Comparison of ENCODE assay signal across 9 cellular contexts in the genomic region with DNA sequence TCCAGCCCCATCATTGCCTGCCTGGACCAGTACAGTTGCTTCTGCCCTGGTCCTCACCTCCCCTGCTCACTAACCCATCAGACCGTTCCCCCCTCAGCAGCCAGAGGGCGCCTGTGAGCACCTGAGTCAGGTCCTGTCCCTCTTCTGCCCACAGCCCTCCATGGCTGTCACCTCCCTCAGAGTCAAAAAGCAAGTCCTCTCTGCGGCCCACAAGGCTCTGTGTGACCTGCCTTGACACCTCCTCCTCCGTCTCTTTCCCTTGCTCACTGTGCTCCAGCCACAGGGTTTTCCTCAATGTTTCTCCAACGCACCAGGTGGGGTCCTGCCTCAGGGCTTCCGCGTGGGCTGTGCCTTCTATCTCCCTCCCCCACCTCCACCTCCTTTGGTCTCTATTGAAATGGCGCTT. TPM values are rescaled to one million over a fixed set of nuclear protein-coding genes. Genes with fewer than 3 reads are reported as not detected.
DNase-seq lines count a peak whose midpoint lies in the region; ATAC-seq and TF ChIP-seq lines count a peak whose summit lies in the region.
"Had no signal": no experiment of that assay in that cellular context is flagged by ENCODE, and none has a peak within 500 bp of the region (broad histone marks: within the 10 kb centered on the region; RNA-seq: fewer than 3 reads in every experiment).

No MANE protein-coding gene starts in this region.

- H3K4me3 Mint-ChIP-seq in Caco-2 (ENCODE audit: unreplicated experiment): no peak overlapping the region

- CTCF ChIA-PET in Caco-2 (lab: Charles Lee): no interaction called here

- no peaks in the 10 kb centered on the region for H3K4me1 Mint-ChIP-seq in Caco-2 (ENCODE audit: low read depth, unreplicated experiment)

- H3K27ac Mint-ChIP-seq in Caco-2 (ENCODE audit: unreplicated experiment): no peak overlapping the region

- intact Hi-C loops in Caco-2 (cut with micrococcal nuclease; ENCODE audit: unreplicated experiment): no loop called here

- H3K79me2 ChIP-seq in osteoblast (ENCODE audit: insufficient read depth, low read length): no peaks in the 10 kb centered on the region

- H3K4me3 ChIP-seq in Caco-2 (ENCODE audit: low read depth, low read length): no peak overlapping the region
- H3K4me3 ChIP-seq in epithelial cell of esophagus (ENCODE audit: low read length): no peak overlapping the region
- H3K4me3 ChIP-seq in osteoblast (ENCODE audit: insufficient read depth, low read length): no peak overlapping the region

- H3K4me1 ChIP-seq in Caco-2: no peaks in the 10 kb centered on the region
- H3K4me1 ChIP-seq in osteoblast (ENCODE audit: insufficient read depth, low read length): no peaks in the 10 kb centered on the region

- H3K27me3 ChIP-seq in Caco-2 (replicated peaks; ENCODE audit: control insufficient read depth, insufficient read depth, low read length) (no peaks in the 10 kb centered on the region), osteoblast (ENCODE audit: insufficient read depth, low read length) (peaks cover 4% of the 10 kb centered on the region)

- H3K27ac ChIP-seq in osteoblast (ENCODE audit: low read depth, low read length): no peak overlapping the region

- POLR2A ChIA-PET in Caco-2 (lab: Charles Lee): no interaction called here

- H4K20me1 ChIP-seq in osteoblast (ENCODE audit: insufficient read depth, low read length): no peaks in the 10 kb centered on the region

- H3K27me3 Mint-ChIP-seq in Caco-2 (ENCODE audit: insufficient read depth, unreplicated experiment): no peaks in the 10 kb centered on the region

- H3K9me3 ChIP-seq in Caco-2: no peaks in the 10 kb centered on the region
- H3K9me3 ChIP-seq in osteoblast (ENCODE audit: low read depth, low read length): no peaks in the 10 kb centered on the region

- H2AFZ ChIP-seq in osteoblast (ENCODE audit: low read length): no peak overlapping the region

- no peak overlapping the region for H3K4me2 ChIP-seq in osteoblast (ENCODE audit: insufficient read depth, low read length)

- BruUV-seq in Caco-2 (replicated peaks; lab: Mats Ljungman, UMichigan): no TSS peak

- ATAC-seq in GM19397 (IDR thresholded peaks at IDR 0.05; ENCODE audit: unreplicated experiment): no peak
- ATAC-seq in GM21619 (IDR thresholded peaks at IDR 0.05; ENCODE audit: unreplicated experiment): no peak
- ATAC-seq: left colon had no signal

- H3K36me3 ChIP-seq in Caco-2 (ENCODE audit: control insufficient read depth, insufficient read depth, low read length) (peaks cover 1% of the 10 kb centered on the region; the same call in 1 of the 2 replicates), osteoblast (ENCODE audit: insufficient read depth, low read length) (no peaks in the 10 kb centered on the region)

- peak; percentile 75 to 76 for DNase-seq in Caco-2
- peak; percentile 32 for DNase-seq in HT-29 (ENCODE audit: low spot score)
- DNase-seq in activated CD4-positive, alpha-beta T cell treated with anti-CD3 and anti-CD28 coated beads for 48 hours: peak; percentile 82
- DNase-seq in epithelial cell of esophagus (ENCODE audit: low read depth): peak; percentile 20
- DNase-seq in osteoblast (ENCODE audit: insufficient read length, low spot score, missing footprints): peak; percentile 92
- no peak for DNase-seq in GM19238 (ENCODE audit: insufficient read length, low spot score)

- TF ChIP-seq CTCF in Caco-2 (IDR thresholded peaks at IDR 0.05; ENCODE audit: insufficient read depth in 1 of 2, low read depth in 1 of 2, low read length in 1 of 2, severe bottlenecking in 1 of 2, unreplicated experiment in 1 of 2) (peak; percentile 71 to 73), epithelial cell of esophagus (IDR thresholded peaks at IDR 0.05; ENCODE audit: insufficient read depth, low read depth, low read length, missing control alignments) (peak; percentile 64), osteoblast (IDR thresholded peaks at IDR 0.05; ENCODE audit: extremely low read depth, low read depth, low read length) (peak; percentile 68)

- no peaks in the 10 kb centered on the region for H3K36me3 Mint-ChIP-seq in Caco-2 (ENCODE audit: insufficient read depth, unreplicated experiment)

- no peaks in the 10 kb centered on the region for H3K9me3 Mint-ChIP-seq in Caco-2 (ENCODE audit: unreplicated experiment)

RNA-seq across cellular contexts. Expression of a gene that starts 29.4 kb away (rescaled TPM):
- 65.0 and 65.6 TPM in 2 replicates for total RNA-seq in Caco-2 (2022)
- 0.03 and 0.08 TPM in 2 replicates for total RNA-seq in HT-29 (2014; rRNA removed; shearing (Covaris generic))
- 218 and 227 TPM in 2 replicates for total RNA-seq in osteoblast

Comparison
In these comparisons a context has a peak if more than half of its experiments do, and no peak if none do; other contexts are left out.
1. RNA of a gene that starts 29.4 kb away (total RNA-seq): 218 to 227 TPM in osteoblast and 65.0 to 65.6 TPM in Caco-2; 0.03 to 0.08 TPM in HT-29; every median in the first group is over 10 times any median in the second.
2. Peak in every context shown above with its lines, with median percentiles within 50 percentile points of each other: CTCF ChIP-seq.